Comparison of ENCODE assay signal across 8 cellular contexts in the genomic region with DNA sequence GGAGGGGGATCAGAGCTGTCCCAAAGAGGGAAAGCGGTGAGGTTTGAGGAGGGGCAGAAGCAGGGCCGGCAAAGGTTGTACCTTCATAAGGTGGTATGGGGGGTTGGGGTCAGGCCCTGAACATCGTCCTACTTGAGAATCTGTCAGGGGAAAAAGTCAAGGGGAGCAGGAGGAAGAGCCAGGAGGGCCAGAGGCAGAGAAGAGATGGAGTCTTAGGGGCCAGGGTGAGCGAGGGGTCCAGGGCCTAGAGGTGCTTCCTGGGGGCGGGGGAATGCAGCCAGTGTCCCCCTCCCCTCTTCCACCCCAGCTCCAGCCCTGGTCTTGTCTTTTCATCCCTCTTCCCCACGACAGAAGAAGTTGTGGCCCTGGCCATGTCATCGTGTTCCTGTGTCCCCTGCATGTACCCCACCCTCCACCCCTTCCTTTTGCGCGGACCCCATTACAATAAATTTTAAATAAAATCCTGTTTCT. TPM values are rescaled to one million over a fixed set of nuclear protein-coding genes. Genes with fewer than 3 reads are reported as not detected.
DNase-seq lines count a peak whose midpoint lies in the region; ATAC-seq and TF ChIP-seq lines count a peak whose summit lies in the region.

No MANE protein-coding gene starts in this region.

- no peak for DNase-seq in GM12865 (ENCODE audit: low read depth)
- peak; percentile 61 for DNase-seq in SK-N-DZ (ENCODE audit: low spot score)
- DNase-seq in fibroblast of the aortic adventitia (ENCODE audit: low read depth): no peak
- DNase-seq in stimulated activated CD4-positive, alpha-beta T cell treated with anti-CD3 and anti-CD28 coated beads, Interleukin-4, amount 100 ng/mL, for 1 hour: no peak
- no peak for DNase-seq in NCI-H446 (lab: John Stamatoyannopoulos, UW)
- DNase-seq in cerebellar cortex (ENCODE audit: low spot score): no peak

- H3K4me1 ChIP-seq in skeletal muscle satellite cell (ENCODE audit: control insufficient read depth, insufficient read depth, low read length): peaks cover 51% of the 10 kb centered on the region

- H3K9ac ChIP-seq in skeletal muscle satellite cell (ENCODE audit: low read depth, low read length): peak overlapping the region; percentile 33

- TF ChIP-seq CTCF in GM12865 (IDR thresholded peaks at IDR 0.05; ENCODE audit: insufficient read depth, low read depth, low read length, missing control alignments) (no peak), fibroblast of the aortic adventitia (IDR thresholded peaks at IDR 0.05; ENCODE audit: insufficient read depth, low read length) (no peak)

- no peaks in the 10 kb centered on the region for H3K9me3 ChIP-seq in skeletal muscle satellite cell (replicated peaks; ENCODE audit: low read length)

- H3K36me3 ChIP-seq in skeletal muscle satellite cell (ENCODE audit: insufficient read depth, low read length): peaks cover 21% of the 10 kb centered on the region

- no peak for ATAC-seq in HG03565 (IDR thresholded peaks at IDR 0.05; ENCODE audit: unreplicated experiment)

- no peaks in the 10 kb centered on the region for H3K27me3 ChIP-seq in skeletal muscle satellite cell (ENCODE audit: control insufficient read depth, insufficient read depth, low read length)

- peak overlapping the region; percentile 5; the same call in 1 of the 2 replicates for H3K4me3 ChIP-seq in GM12865 (ENCODE audit: low read depth, low read length)
- H3K4me3 ChIP-seq in fibroblast of the aortic adventitia (ENCODE audit: low read depth, low read length): peak overlapping the region; percentile 25
- no peak overlapping the region for H3K4me3 ChIP-seq in skeletal muscle satellite cell (ENCODE audit: low read length)

- peak overlapping the region; percentile 94 for H3K4me2 ChIP-seq in skeletal muscle satellite cell (ENCODE audit: low read length)

RNA-seq across cellular contexts. Expression of a gene that starts 1.3 kb away (rescaled TPM):
- polyA plus RNA-seq in SK-N-DZ (2014; cell fraction: cytosol; rRNA removed): 29.9 and 41.5 TPM in 2 replicates
- polyA plus RNA-seq in SK-N-DZ (2014; cell fraction: nucleus; rRNA removed): 231 and 327 TPM in 2 replicates
- 7.7 and 32.0 TPM in 2 replicates for total RNA-seq in fibroblast of the aortic adventitia (ENCODE audit: low replicate concordance)
- 0.25 and 2.0 TPM in 2 replicates for total RNA-seq in skeletal muscle satellite cell (2012; rRNA removed)

RNA-seq across cellular contexts. Expression of a gene that starts 4.4 kb away (rescaled TPM):
- 364 and 496 TPM in 2 replicates for polyA plus RNA-seq in SK-N-DZ (2014; cell fraction: cytosol; rRNA removed)
- polyA plus RNA-seq in SK-N-DZ (2014; cell fraction: nucleus; rRNA removed): 262 and 344 TPM in 2 replicates
- 74.0 and 159 TPM in 2 replicates for total RNA-seq in fibroblast of the aortic adventitia (ENCODE audit: low replicate concordance)
- 167 and 206 TPM in 2 replicates for total RNA-seq in skeletal muscle satellite cell (2012; rRNA removed)

RNA-seq across cellular contexts. Expression of a gene that starts 5.2 kb away (rescaled TPM):
- 57.6 and 71.0 TPM in 2 replicates for polyA plus RNA-seq in SK-N-DZ (2014; cell fraction: cytosol; rRNA removed)
- polyA plus RNA-seq in SK-N-DZ (2014; cell fraction: nucleus; rRNA removed): 426 and 537 TPM in 2 replicates
- 23.4 and 61.2 TPM in 2 replicates for total RNA-seq in fibroblast of the aortic adventitia (ENCODE audit: low replicate concordance)
- 18.6 and 19.8 TPM in 2 replicates for total RNA-seq in skeletal muscle satellite cell (2012; rRNA removed)

RNA-seq across cellular contexts. Expression of a gene that starts 9.5 kb away (rescaled TPM):
- polyA plus RNA-seq in SK-N-DZ (2014; cell fraction: cytosol; rRNA removed): 24.3 and 39.4 TPM in 2 replicates
- 10.1 and 22.7 TPM in 2 replicates for polyA plus RNA-seq in SK-N-DZ (2014; cell fraction: nucleus; rRNA removed)
- total RNA-seq in fibroblast of the aortic adventitia (ENCODE audit: low replicate concordance): 202 and 275 TPM in 2 replicates
- 301 and 302 TPM in 2 replicates for total RNA-seq in skeletal muscle satellite cell (2012; rRNA removed)

RNA-seq across cellular contexts. Expression of a gene that starts 20.2 kb away (rescaled TPM):
- 221 and 246 TPM in 2 replicates for polyA plus RNA-seq in SK-N-DZ (2014; cell fraction: cytosol; rRNA removed)
- 679 and 767 TPM in 2 replicates for polyA plus RNA-seq in SK-N-DZ (2014; cell fraction: nucleus; rRNA removed)
- 7.2 and 52.4 TPM in 2 replicates for total RNA-seq in fibroblast of the aortic adventitia (ENCODE audit: low replicate concordance)
- total RNA-seq in skeletal muscle satellite cell (2012; rRNA removed): 34.5 and 46.1 TPM in 2 replicates
